Comparison of ENCODE assay signal across 8 cellular contexts in the genomic region with DNA sequence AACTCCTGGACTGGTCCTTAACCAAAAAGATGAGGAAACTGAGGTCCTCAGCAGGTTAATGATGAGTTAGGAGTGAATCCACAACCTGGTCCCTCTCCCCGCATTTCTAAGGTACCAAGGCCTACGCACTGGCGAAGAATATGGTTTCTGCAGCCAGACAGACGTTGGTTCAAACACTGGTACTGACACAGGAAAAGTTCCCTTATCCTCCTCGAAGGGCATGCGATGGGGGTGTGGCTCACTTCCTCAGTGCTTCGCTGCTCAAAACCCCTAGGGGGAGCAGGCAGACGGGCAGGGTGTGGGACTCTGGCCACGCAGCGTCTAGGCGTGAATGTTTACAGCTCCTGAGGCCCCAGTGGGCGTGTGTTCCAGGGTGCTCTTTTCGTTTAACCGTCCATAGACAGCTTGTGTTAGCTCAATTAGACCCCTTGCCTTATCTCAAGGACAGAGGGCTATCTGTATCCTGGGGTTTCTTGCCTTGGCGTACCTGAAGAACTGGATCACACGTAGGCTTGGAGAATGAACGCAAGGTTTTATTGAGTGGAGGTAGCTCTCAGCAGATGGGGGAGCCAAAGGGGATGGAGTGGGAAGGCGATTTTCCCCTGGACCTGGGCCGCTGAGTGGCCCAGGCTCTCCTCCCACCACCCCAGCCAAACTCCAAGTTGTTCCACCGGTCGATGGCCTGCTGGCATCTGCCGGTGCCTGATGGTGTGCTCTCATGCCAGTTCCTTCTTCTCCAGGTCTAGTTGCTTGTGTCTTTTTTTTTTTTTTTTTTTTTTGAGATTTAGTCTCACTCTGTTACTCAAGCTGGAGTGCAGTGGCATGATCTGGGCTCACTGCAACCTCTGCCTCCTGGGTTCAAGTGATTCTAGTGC. TPM values are rescaled to one million over a fixed set of nuclear protein-coding genes. Genes with fewer than 3 reads are reported as not detected.
A peak's percentile ranks its signal among the peaks of the same experiment; 100 is the strongest.
DNase-seq lines count a peak whose midpoint lies in the region; ATAC-seq lines count a peak whose summit lies in the region.

No MANE protein-coding gene starts in this region.

- H3K9me3 ChIP-seq in HAP-1: no peaks in the 10 kb centered on the region
- no peaks in the 10 kb centered on the region for H3K9me3 ChIP-seq in effector memory CD4-positive, alpha-beta T cell (ENCODE audit: control insufficient read depth, low read length)
- H3K9me3 ChIP-seq in naive thymus-derived CD4-positive, alpha-beta T cell (ENCODE audit: control insufficient read depth in 2 of 3, low read length in 3 of 3): no peaks in the 10 kb centered on the region

- no peaks in the 10 kb centered on the region for H3K9me3 Mint-ChIP-seq in naive thymus-derived CD4-positive, alpha-beta T cell
- no peaks in the 10 kb centered on the region for H3K9me3 Mint-ChIP-seq in stimulated activated naive CD8-positive, alpha-beta T cell treated with anti-CD3 and anti-CD28 coated beads, Interleukin-15, amount 100 ng/mL, for 72 hours

- intact Hi-C loops in naive thymus-derived CD4-positive, alpha-beta T cell (cut with micrococcal nuclease): loop anchor here (1.0 to 2.0 kb wide), 4 partner anchors 92 to 252 kb away; partner anchors contain the start of gene PARD6B (in 1 of the 2)

- H3K4me3 ChIP-seq in HAP-1: no peak overlapping the region
- H3K4me3 ChIP-seq in effector memory CD4-positive, alpha-beta T cell (ENCODE audit: insufficient read depth, low read depth, low read length, poor library complexity, severe bottlenecking): no peak overlapping the region
- H3K4me3 ChIP-seq in naive thymus-derived CD4-positive, alpha-beta T cell (ENCODE audit: low read length): no peak overlapping the region

- peak; percentile 100 for ATAC-seq in naive thymus-derived CD4-positive, alpha-beta T cell
- ATAC-seq in stimulated activated naive CD8-positive, alpha-beta T cell treated with anti-CD3 and anti-CD28 coated beads, Interleukin-15, amount 100 ng/mL, for 72 hours: peak; percentile 100

- no peaks in the 10 kb centered on the region for H3K27me3 Mint-ChIP-seq in naive thymus-derived CD4-positive, alpha-beta T cell
- peaks cover 1% of the 10 kb centered on the region for H3K27me3 Mint-ChIP-seq in stimulated activated naive CD8-positive, alpha-beta T cell treated with anti-CD3 and anti-CD28 coated beads, Interleukin-15, amount 100 ng/mL, for 72 hours

- H3K36me3 ChIP-seq in HAP-1 (replicated peaks): no peaks in the 10 kb centered on the region
- H3K36me3 ChIP-seq in effector memory CD4-positive, alpha-beta T cell (ENCODE audit: control insufficient read depth, insufficient read depth, low read length): no peaks in the 10 kb centered on the region
- no peaks in the 10 kb centered on the region for H3K36me3 ChIP-seq in naive thymus-derived CD4-positive, alpha-beta T cell (ENCODE audit: control insufficient read depth in 2 of 3, insufficient read depth in 3 of 3, low read length in 3 of 3)

- peaks cover 7% of the 10 kb centered on the region for H3K4me1 ChIP-seq in HAP-1
- H3K4me1 ChIP-seq in effector memory CD4-positive, alpha-beta T cell (ENCODE audit: control insufficient read depth, insufficient read depth, low read length, poor library complexity, severe bottlenecking): peaks cover 5% of the 10 kb centered on the region
- peaks cover 8 to 14% of the 10 kb centered on the region in 2 donors for H3K4me1 ChIP-seq in naive thymus-derived CD4-positive, alpha-beta T cell (ENCODE audit: control insufficient read depth in 2 of 2, insufficient read depth in 2 of 2, low read length in 2 of 2)

- H3K36me3 Mint-ChIP-seq in naive thymus-derived CD4-positive, alpha-beta T cell: no peaks in the 10 kb centered on the region

- peak overlapping the region in 1 of 10 donors; percentile 19 for H3K4me3 Mint-ChIP-seq in naive thymus-derived CD4-positive, alpha-beta T cell
- H3K4me3 Mint-ChIP-seq in stimulated activated naive CD8-positive, alpha-beta T cell treated with anti-CD3 and anti-CD28 coated beads, Interleukin-15, amount 100 ng/mL, for 72 hours: no peak overlapping the region

- no peaks in the 10 kb centered on the region for H3K27me3 ChIP-seq in HAP-1 (ENCODE audit: low read depth)
- no peaks in the 10 kb centered on the region for H3K27me3 ChIP-seq in effector memory CD4-positive, alpha-beta T cell (replicated peaks; ENCODE audit: control insufficient read depth, insufficient read depth, low read length, poor library complexity, severe bottlenecking)
- H3K27me3 ChIP-seq in naive thymus-derived CD4-positive, alpha-beta T cell (ENCODE audit: control insufficient read depth in 2 of 2, insufficient read depth in 2 of 2, low read length in 2 of 2): no peaks in the 10 kb centered on the region

- in situ Hi-C loops in HAP-1 (cut with MboI; ENCODE audit: low sequenced_read_pairs): no loop called here

- DNase-seq in EH (ENCODE audit: low read depth): peak; percentile 59
- peak; percentile 61 to 81 for DNase-seq in HAP-1 (ENCODE audit: low spot score in 2 of 2)
- DNase-seq in NCI-H510A treated with DMSO at 0.1 percent for 48 hours (lab: John Stamatoyannopoulos, UW): peak; percentile 38
- DNase-seq in activated CD4-positive, alpha-beta T cell treated with anti-CD3 and anti-CD28 coated beads, Interleukin-2, amount 50 U/mL, for 24 hours (ENCODE audit: low read depth in 1 of 2, low spot score in 1 of 2): peak; percentile 52 to 68
- DNase-seq in effector memory CD4-positive, alpha-beta T cell: peak; percentile 54 to 61 (median 58)
- peak; percentile 50 to 81 (median 73) for DNase-seq in naive thymus-derived CD4-positive, alpha-beta T cell
- DNase-seq in stimulated activated naive CD8-positive, alpha-beta T cell treated with anti-CD3 and anti-CD28 coated beads, Interleukin-15, amount 100 ng/mL, for 72 hours: peak; percentile 68 to 83
- no peak for DNase-seq in hepatic stellate cell (ENCODE audit: low spot score)

- POLR2A ChIA-PET in naive thymus-derived CD4-positive, alpha-beta T cell (lab: Charles Lee): interaction anchor here (1.0 to 1.2 kb wide), 2 partner anchors 92 to 363 kb away, joined by 3 to 4 read pairs; no protein-coding TSS in a partner anchor

- peak overlapping the region in 1 of 9 donors; percentile 9 for H3K27ac Mint-ChIP-seq in naive thymus-derived CD4-positive, alpha-beta T cell
- no peak overlapping the region for H3K27ac Mint-ChIP-seq in stimulated activated naive CD8-positive, alpha-beta T cell treated with anti-CD3 and anti-CD28 coated beads, Interleukin-15, amount 100 ng/mL, for 72 hours

- CTCF ChIA-PET in naive thymus-derived CD4-positive, alpha-beta T cell (lab: Charles Lee): interaction anchor here (0.6 to 4.9 kb wide), 14 partner anchors 9 to 763 kb away, joined by 3 to 41 read pairs (median 3); partner anchors contain the start of gene PTPN1

- H3K4me1 Mint-ChIP-seq in naive thymus-derived CD4-positive, alpha-beta T cell: peaks cover 8 to 41% (median 19%) of the 10 kb centered on the region in 7 donors
- peaks cover 34% of the 10 kb centered on the region for H3K4me1 Mint-ChIP-seq in stimulated activated naive CD8-positive, alpha-beta T cell treated with anti-CD3 and anti-CD28 coated beads, Interleukin-15, amount 100 ng/mL, for 72 hours

- H3K27ac ChIP-seq in effector memory CD4-positive, alpha-beta T cell (ENCODE audit: insufficient read depth, low read length, poor library complexity, severe bottlenecking): no peak overlapping the region
- H3K27ac ChIP-seq in naive thymus-derived CD4-positive, alpha-beta T cell (ENCODE audit: low read depth, low read length): no peak overlapping the region

RNA-seq across cellular contexts. Expression of gene PTPN1, which starts 31.8 kb away (rescaled TPM):
- 10 to 100 TPM; 53.9 to 80.5 (median 60.2) TPM for total RNA-seq in naive thymus-derived CD4-positive, alpha-beta T cell
- 10 to 100 TPM; 30.4 to 34.7 TPM for polyA plus RNA-seq in naive thymus-derived CD4-positive, alpha-beta T cell
